In the genomic region with DNA sequence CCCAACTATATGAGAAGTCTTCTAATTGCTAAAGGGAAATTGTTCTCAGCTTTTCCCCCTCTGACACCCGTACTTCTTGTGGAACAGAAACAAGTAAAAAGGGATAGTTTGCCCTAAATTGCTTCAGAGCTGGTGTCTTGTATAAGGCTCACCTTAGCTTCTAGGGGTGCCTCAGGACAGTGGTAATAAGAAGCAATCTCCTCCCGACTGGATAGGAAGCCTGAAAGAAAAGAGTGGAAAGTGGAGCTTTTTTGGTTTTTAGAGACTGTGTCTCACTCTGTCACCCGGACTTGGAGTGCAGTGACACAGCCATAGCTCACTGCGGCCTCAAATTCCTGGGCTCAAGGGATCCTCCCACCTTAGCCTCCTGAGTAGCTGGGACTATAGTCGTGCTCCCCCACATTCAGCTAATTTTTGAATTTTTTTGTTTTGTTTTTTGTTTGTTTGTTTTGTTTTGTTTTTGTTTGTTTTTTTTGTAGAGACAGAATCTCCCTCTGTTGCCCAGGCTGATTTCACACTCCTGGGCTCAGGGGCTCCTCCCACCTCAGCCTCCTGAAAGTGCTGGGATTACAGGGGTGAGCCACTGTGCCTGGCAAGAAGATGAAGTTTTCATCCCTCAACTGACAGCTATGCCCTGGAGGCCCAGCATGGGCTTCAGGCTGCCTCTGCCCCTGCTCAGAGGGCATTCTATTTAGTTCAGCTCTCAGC, we compare ENCODE assay signal across 28 cellular contexts. TPM values are rescaled to one million over a fixed set of nuclear protein-coding genes. Genes with fewer than 3 reads are reported as not detected.
"Had no signal": no experiment of that assay in that cellular context is flagged by ENCODE, and none has a peak within 500 bp of the region (broad histone marks: within the 10 kb centered on the region; RNA-seq: fewer than 3 reads in every experiment).

No MANE protein-coding gene starts in this region.

- H3K4me3 Mint-ChIP-seq: naive thymus-derived CD8-positive, alpha-beta T cell; nephron; neural crest cell; stimulated activated naive B cell treated with anti-CD40 and anti-IgM and Interleukin-4, amounts not matched to agents 10 μg/mL and 1 μg/mL and 100 μg/mL, for 72 hours had no signal

- H3K4me3 ChIP-seq: lower lobe of right lung, pancreas, prostate gland, sigmoid colon, spleen, stomach, testis, thyroid gland, transverse colon, upper lobe of left lung, vagina had no signal

- H3K27me3 Mint-ChIP-seq: stimulated activated naive B cell treated with anti-CD40 and anti-IgM and Interleukin-4, amounts not matched to agents 10 μg/mL and 1 μg/mL and 100 μg/mL, for 72 hours had no signal

- H3K27me3 ChIP-seq: pancreas, testis, thyroid gland, upper lobe of left lung, vagina had no signal

- H3K27ac ChIP-seq: lower lobe of right lung, prostate gland, sigmoid colon, spleen, stomach, testis, thyroid gland, upper lobe of left lung, vagina had no signal

- ATAC-seq: left ventricle myocardium superior; lower lobe of right lung; naive thymus-derived CD8-positive, alpha-beta T cell; right cardiac atrium; stimulated activated naive B cell treated with anti-CD40 and anti-IgM and Interleukin-4, amounts not matched to agents 10 μg/mL and 1 μg/mL and 100 μg/mL, for 72 hours; stimulated activated naive CD8-positive, alpha-beta T cell treated with anti-CD3 and anti-CD28 coated beads, Interleukin-15, Interleukin-2, amounts not matched to agents 100 U/mL and 50 U/mL, for 24 hours had no signal

- H3K36me3 Mint-ChIP-seq: naive thymus-derived CD8-positive, alpha-beta T cell; stimulated activated naive B cell treated with anti-CD40 and anti-IgM and Interleukin-4, amounts not matched to agents 10 μg/mL and 1 μg/mL and 100 μg/mL, for 72 hours had no signal

- H3K27ac Mint-ChIP-seq: naive thymus-derived CD8-positive, alpha-beta T cell; nephron; stimulated activated naive B cell treated with anti-CD40 and anti-IgM and Interleukin-4, amounts not matched to agents 10 μg/mL and 1 μg/mL and 100 μg/mL, for 72 hours had no signal

- H3K4me1 Mint-ChIP-seq: neural crest cell had no signal

- H3K9me3 ChIP-seq: lower lobe of right lung, pancreas, prostate gland, sigmoid colon, spleen, stomach, testis, thyroid gland, transverse colon, upper lobe of left lung, vagina had no signal

- H3K36me3 ChIP-seq: lower lobe of right lung, pancreas, prostate gland, sigmoid colon, spleen, stomach, thyroid gland, transverse colon, upper lobe of left lung, vagina had no signal

- DNase-seq: islet precursor cell; left ventricle myocardium superior; lower lobe of right lung; mammary epithelial cell; mesenchymal stem cell; naive thymus-derived CD8-positive, alpha-beta T cell; nucleus accumbens; pancreas; posterior cingulate gyrus; retina; right cardiac atrium; sigmoid colon; spleen; stimulated activated CD4-positive, alpha-beta T cell treated with anti-CD3 and anti-CD28 coated beads, Interleukin-2, amount 100 ng/mL, for 48 hours; stimulated activated naive B cell treated with anti-CD40 and anti-IgM and Interleukin-4, amounts not matched to agents 10 μg/mL and 1 μg/mL and 100 μg/mL, for 72 hours; stimulated activated naive CD8-positive, alpha-beta T cell treated with anti-CD3 and anti-CD28 coated beads, Interleukin-15, Interleukin-2, amounts not matched to agents 100 U/mL and 50 U/mL, for 24 hours; stomach; testis; thyroid gland; transverse colon; upper lobe of left lung had no signal

- H3K4me1 ChIP-seq: lower lobe of right lung, prostate gland, sigmoid colon, spleen, stomach, testis, thyroid gland, vagina had no signal

RNA-seq across cellular contexts. Expression of a gene that starts 3.4 kb away (rescaled TPM):
- total RNA-seq: kidney epithelial cell; left ventricle myocardium superior; lower lobe of right lung; mammary epithelial cell; naive thymus-derived CD8-positive, alpha-beta T cell; neural crest cell; sigmoid colon; stomach; thyroid gland; urinary bladder; vagina had no signal

RNA-seq across cellular contexts. Expression of a gene that starts 47.3 kb away (rescaled TPM):
- total RNA-seq: kidney epithelial cell; left ventricle myocardium superior; naive thymus-derived CD8-positive, alpha-beta T cell; neural crest cell; osteoblast; right cardiac atrium; sigmoid colon; spleen; stomach; thyroid gland; transverse colon; urinary bladder; vagina had no signal

RNA-seq across cellular contexts. Expression of a gene that starts 52.4 kb away (rescaled TPM):
- total RNA-seq: left ventricle myocardium superior; naive thymus-derived CD8-positive, alpha-beta T cell; neural crest cell; right cardiac atrium; sigmoid colon had no signal
